1 cellular context compared by ENCODE assay signal in the genomic region with DNA sequence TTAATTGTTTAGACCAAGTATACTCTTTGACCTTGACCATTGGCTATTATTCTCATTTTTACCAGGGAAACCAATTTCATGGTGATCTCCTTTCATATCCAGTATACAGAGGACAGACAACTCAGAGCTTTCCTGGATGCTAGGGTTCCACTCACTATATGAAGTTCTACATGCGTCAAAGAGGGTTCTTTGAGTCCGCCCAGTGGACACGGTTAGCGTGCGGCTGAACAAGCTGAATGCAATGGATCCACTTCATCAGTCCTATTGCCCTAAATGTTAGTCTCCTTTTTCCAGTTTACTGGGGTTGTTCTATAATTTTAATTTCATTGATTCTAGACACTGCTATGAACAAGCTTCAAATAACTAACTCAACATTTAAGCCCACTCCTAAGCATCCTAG.
TF ChIP-seq lines count a peak whose summit lies in the region.

No MANE protein-coding gene starts in this region.

TF ChIP-seq in SK-N-SH, 30 proteins besides CTCF, POLR2A, EP300 and RAD21 (continued from another document):
- TF ChIP-seq, protein P1, sequence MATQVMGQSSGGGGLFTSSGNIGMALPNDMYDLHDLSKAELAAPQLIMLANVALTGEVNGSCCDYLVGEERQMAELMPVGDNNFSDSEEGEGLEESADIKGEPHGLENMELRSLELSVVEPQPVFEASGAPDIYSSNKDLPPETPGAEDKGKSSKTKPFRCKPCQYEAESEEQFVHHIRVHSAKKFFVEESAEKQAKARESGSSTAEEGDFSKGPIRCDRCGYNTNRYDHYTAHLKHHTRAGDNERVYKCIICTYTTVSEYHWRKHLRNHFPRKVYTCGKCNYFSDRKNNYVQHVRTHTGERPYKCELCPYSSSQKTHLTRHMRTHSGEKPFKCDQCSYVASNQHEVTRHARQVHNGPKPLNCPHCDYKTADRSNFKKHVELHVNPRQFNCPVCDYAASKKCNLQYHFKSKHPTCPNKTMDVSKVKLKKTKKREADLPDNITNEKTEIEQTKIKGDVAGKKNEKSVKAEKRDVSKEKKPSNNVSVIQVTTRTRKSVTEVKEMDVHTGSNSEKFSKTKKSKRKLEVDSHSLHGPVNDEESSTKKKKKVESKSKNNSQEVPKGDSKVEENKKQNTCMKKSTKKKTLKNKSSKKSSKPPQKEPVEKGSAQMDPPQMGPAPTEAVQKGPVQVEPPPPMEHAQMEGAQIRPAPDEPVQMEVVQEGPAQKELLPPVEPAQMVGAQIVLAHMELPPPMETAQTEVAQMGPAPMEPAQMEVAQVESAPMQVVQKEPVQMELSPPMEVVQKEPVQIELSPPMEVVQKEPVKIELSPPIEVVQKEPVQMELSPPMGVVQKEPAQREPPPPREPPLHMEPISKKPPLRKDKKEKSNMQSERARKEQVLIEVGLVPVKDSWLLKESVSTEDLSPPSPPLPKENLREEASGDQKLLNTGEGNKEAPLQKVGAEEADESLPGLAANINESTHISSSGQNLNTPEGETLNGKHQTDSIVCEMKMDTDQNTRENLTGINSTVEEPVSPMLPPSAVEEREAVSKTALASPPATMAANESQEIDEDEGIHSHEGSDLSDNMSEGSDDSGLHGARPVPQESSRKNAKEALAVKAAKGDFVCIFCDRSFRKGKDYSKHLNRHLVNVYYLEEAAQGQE (IDR thresholded peaks at IDR 0.05; ENCODE audit: low read depth, low read length), result no peak
- TF ChIP-seq, protein P2, sequence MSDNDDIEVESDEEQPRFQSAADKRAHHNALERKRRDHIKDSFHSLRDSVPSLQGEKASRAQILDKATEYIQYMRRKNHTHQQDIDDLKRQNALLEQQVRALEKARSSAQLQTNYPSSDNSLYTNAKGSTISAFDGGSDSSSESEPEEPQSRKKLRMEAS (IDR thresholded peaks at IDR 0.05; ENCODE audit: low read depth), result no peak
- TF ChIP-seq RXRA (IDR thresholded peaks at IDR 0.05; ENCODE audit: borderline replicate concordance, low read depth) (no peak), GABPA (IDR thresholded peaks at IDR 0.05; ENCODE audit: low read depth) (no peak), FOXJ3 (CRISPR knock-in tag; IDR thresholded peaks at IDR 0.05) (no peak)
TF ChIP-seq in SK-N-SH: peak in this region for 0.
